ENCODE assay signal across 26 cellular contexts in genomic region chr4:117481742-117482141, GRCh38.
DNase-seq lines count a peak whose midpoint lies in the region; ATAC-seq and TF ChIP-seq lines count a peak whose summit lies in the region.
"Had no signal": no experiment of that assay in that cellular context is flagged by ENCODE, and none has a peak within 500 bp of the region (broad histone marks: within the 10 kb centered on the region; RNA-seq: fewer than 3 reads in every experiment).

No MANE protein-coding gene starts in this region.

- H3K36me3 ChIP-seq in brain microvascular endothelial cell (replicated peaks) = no peaks in the 10 kb centered on the region
- H3K36me3 ChIP-seq: heart left ventricle, sigmoid colon, SJSA1, thoracic aorta had no signal

- in situ Hi-C loops in brain microvascular endothelial cell (cut with HindIII; ENCODE audit: low pct_ligation_motif_present, low sequenced_read_pairs) = no loop called here

- H3K4me3 ChIP-seq in brain microvascular endothelial cell (ENCODE audit: low read depth, low read length) = no peak overlapping the region
- H3K4me3 ChIP-seq: GM23338, heart left ventricle, lung, sigmoid colon, SJSA1, thoracic aorta had no signal

- H3K27ac ChIP-seq in brain microvascular endothelial cell = no peak overlapping the region
- H3K27ac ChIP-seq: heart left ventricle, sigmoid colon, SJSA1, thoracic aorta had no signal

- ATAC-seq in HG03469 (IDR thresholded peaks at IDR 0.05; ENCODE audit: unreplicated experiment) = no peak
- ATAC-seq: activated T-helper 17 cell treated with anti-CD3 and anti-CD28 coated beads, Interleukin-2, amount 50 U/mL, for 72 hours; GM23338; heart left ventricle; stimulated activated naive CD8-positive, alpha-beta T cell treated with anti-CD3 and anti-CD28 coated beads, Interleukin-15, Interleukin-2, amounts not matched to agents 100 U/mL and 50 U/mL, for 24 hours had no signal

- peak; percentile 71 for DNase-seq in NCI-H226
- peak; percentile 9 for DNase-seq in brain microvascular endothelial cell
- peak; percentile 42 for DNase-seq in iris pigment epithelial cell (ENCODE audit: low read depth)
- DNase-seq in smooth muscle cell of the brain vasculature (ENCODE audit: low read depth, low spot score) = peak; percentile 6
- DNase-seq in HUDEP-2 (lab: John Stamatoyannopoulos, UW; ENCODE audit: unreplicated experiment in 76 of 76) = no peak
- no peak for DNase-seq in NCI-H524 (lab: John Stamatoyannopoulos, UW)
- DNase-seq: activated CD4-positive, alpha-beta T cell treated with anti-CD3 and anti-CD28 coated beads, Interleukin-2, amount 50 U/mL, for 4 hours; activated CD4-positive, CD25-positive, alpha-beta regulatory T cell; AML-193; anterior cingulate cortex; CD4-positive, alpha-beta T cell; cerebellar nuclear complex; EL; heart left ventricle; NCI-H1092 treated with DMSO at 0.1 percent for 48 hours; NCI-H187 treated with DMSO at 0.1 percent for 48 hours; NCI-H2227 treated with DMSO at 0.1 percent for 48 hours; NCI-H748 treated with DMSO at 0.1 percent for 48 hours; sigmoid colon; stimulated activated naive CD8-positive, alpha-beta T cell treated with anti-CD3 and anti-CD28 coated beads, Interleukin-15, Interleukin-2, amounts not matched to agents 100 U/mL and 50 U/mL, for 24 hours had no signal

- no peak for TF ChIP-seq CTCF in brain microvascular endothelial cell (IDR thresholded peaks at IDR 0.05; ENCODE audit: low read depth, low read length, missing control alignments)

- H3K27me3 ChIP-seq in brain microvascular endothelial cell (replicated peaks) = no peaks in the 10 kb centered on the region
- H3K27me3 ChIP-seq: heart left ventricle, sigmoid colon, SJSA1 had no signal

Comparison
In these comparisons a context has a peak if more than half of its experiments do, and no peak if none do; other contexts are left out.
1. DNase-seq: peak in NCI-H226 (single experiment), brain microvascular endothelial cell (single experiment), iris pigment epithelial cell (single experiment) and smooth muscle cell of the brain vasculature (single experiment); none in HUDEP-2 (0 of 76) and NCI-H524 (0 of 2).